ENCODE assay signal across 1 cellular context in the genomic region with DNA sequence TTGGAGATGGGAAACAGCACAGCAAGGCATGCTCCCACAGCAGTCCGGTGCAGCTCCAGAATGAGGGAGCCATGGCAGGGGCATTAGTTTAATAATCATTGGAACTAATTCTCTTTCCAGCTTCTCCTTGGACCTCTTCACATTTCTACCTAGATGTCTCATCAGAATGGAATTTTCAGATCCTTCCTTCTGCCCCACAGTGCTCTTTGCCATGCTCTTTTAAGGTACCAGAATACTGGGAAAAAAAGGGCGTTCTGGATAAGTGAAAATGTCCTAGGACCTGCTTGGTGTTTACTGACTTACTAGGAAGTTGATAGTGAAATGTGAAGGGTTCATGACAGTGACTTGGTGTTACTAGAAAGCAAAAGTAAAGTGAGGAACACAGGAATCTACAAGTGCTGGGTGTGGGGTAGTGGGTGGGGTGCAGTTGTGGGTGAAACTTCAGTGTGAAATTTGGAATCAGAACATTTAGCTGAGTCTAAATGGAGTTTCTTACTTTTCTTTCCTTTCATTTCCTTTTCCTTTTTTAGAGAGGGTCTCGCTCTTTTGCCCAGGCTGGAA.
A peak's percentile ranks its signal among the peaks of the same experiment; 100 is the strongest.
TF ChIP-seq lines count a peak whose summit lies in the region.

No MANE protein-coding gene starts in this region.

TF ChIP-seq in GM12878, 131 proteins besides CTCF, POLR2A, EP300 and RAD21 (continued from another document):
- TF ChIP-seq BMI1 (IDR thresholded peaks at IDR 0.05; ENCODE audit: borderline replicate concordance) (no peak), KLF5 (IDR thresholded peaks at IDR 0.05; ENCODE audit: partially characterized antibody) (no peak), RCOR1 (conservative IDR thresholded peaks at IDR 0.05; ENCODE audit: low read depth, low read length) (no peak), PAX5 (IDR thresholded peaks at IDR 0.05; ENCODE audit: borderline replicate concordance, low read depth, low read length) (no peak), CREM (IDR thresholded peaks at IDR 0.05; ENCODE audit: low read depth) (no peak), EED (IDR thresholded peaks at IDR 0.05; ENCODE audit: low read depth) (peak; percentile 27; the same call in 1 of the 2 replicates), STAT3 (IDR thresholded peaks at IDR 0.05; ENCODE audit: low read depth, low read length) (no peak), POU2F2 (IDR thresholded peaks at IDR 0.05; ENCODE audit: borderline replicate concordance, low read depth, low read length) (no peak), ETV6 (conservative IDR thresholded peaks at IDR 0.05 in 1 of 2, IDR thresholded peaks at IDR 0.05 in 1 of 2; ENCODE audit: borderline replicate concordance in 1 of 2, low read depth in 1 of 2) (no peak), TCF7 (IDR thresholded peaks at IDR 0.05; ENCODE audit: borderline replicate concordance) (no peak), CBX5 (IDR thresholded peaks at IDR 0.05; ENCODE audit: low read depth) (no peak), MTA2 (IDR thresholded peaks at IDR 0.05; ENCODE audit: low read depth) (no peak), ZSCAN29 (IDR thresholded peaks at IDR 0.05) (no peak), SIX5 (IDR thresholded peaks at IDR 0.05; ENCODE audit: low read depth, low read length, severe bottlenecking) (no peak), TCF12 (IDR thresholded peaks at IDR 0.05; ENCODE audit: low read depth, low read length) (no peak), NRF1 (conservative IDR thresholded peaks at IDR 0.05; ENCODE audit: low read depth, low read length) (no peak), SPI1 (IDR thresholded peaks at IDR 0.05; ENCODE audit: borderline replicate concordance, insufficient read depth, low read depth, low read length) (0 out of 2 replicates have a peak, but pooled peaks have one; percentile 2), IKZF2 (IDR thresholded peaks at IDR 0.05) (peak; percentile 36 to 45; a peak in 2 of 4 replicates)
- TF ChIP-seq, protein P1, sequence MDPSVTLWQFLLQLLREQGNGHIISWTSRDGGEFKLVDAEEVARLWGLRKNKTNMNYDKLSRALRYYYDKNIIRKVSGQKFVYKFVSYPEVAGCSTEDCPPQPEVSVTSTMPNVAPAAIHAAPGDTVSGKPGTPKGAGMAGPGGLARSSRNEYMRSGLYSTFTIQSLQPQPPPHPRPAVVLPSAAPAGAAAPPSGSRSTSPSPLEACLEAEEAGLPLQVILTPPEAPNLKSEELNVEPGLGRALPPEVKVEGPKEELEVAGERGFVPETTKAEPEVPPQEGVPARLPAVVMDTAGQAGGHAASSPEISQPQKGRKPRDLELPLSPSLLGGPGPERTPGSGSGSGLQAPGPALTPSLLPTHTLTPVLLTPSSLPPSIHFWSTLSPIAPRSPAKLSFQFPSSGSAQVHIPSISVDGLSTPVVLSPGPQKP (IDR thresholded peaks at IDR 0.05; ENCODE audit: low read depth, low read length) = no peak
- TF ChIP-seq, protein P2, sequence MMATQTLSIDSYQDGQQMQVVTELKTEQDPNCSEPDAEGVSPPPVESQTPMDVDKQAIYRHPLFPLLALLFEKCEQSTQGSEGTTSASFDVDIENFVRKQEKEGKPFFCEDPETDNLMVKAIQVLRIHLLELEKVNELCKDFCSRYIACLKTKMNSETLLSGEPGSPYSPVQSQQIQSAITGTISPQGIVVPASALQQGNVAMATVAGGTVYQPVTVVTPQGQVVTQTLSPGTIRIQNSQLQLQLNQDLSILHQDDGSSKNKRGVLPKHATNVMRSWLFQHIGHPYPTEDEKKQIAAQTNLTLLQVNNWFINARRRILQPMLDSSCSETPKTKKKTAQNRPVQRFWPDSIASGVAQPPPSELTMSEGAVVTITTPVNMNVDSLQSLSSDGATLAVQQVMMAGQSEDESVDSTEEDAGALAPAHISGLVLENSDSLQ (IDR thresholded peaks at IDR 0.05) = no peak
- TF ChIP-seq, protein P3, sequence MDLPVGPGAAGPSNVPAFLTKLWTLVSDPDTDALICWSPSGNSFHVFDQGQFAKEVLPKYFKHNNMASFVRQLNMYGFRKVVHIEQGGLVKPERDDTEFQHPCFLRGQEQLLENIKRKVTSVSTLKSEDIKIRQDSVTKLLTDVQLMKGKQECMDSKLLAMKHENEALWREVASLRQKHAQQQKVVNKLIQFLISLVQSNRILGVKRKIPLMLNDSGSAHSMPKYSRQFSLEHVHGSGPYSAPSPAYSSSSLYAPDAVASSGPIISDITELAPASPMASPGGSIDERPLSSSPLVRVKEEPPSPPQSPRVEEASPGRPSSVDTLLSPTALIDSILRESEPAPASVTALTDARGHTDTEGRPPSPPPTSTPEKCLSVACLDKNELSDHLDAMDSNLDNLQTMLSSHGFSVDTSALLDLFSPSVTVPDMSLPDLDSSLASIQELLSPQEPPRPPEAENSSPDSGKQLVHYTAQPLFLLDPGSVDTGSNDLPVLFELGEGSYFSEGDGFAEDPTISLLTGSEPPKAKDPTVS (IDR thresholded peaks at IDR 0.05; ENCODE audit: low read depth, low read length) = no peak
